11 cellular contexts compared by ENCODE assay signal in genomic region chr3:195551381-195551978, GRCh38. TPM values are rescaled to one million over a fixed set of nuclear protein-coding genes. Genes with fewer than 3 reads are reported as not detected.
A peak's percentile ranks its signal among the peaks of the same experiment; 100 is the strongest.
DNase-seq lines count a peak whose midpoint lies in the region; ATAC-seq and TF ChIP-seq lines count a peak whose summit lies in the region.
"Had no signal": no experiment of that assay in that cellular context is flagged by ENCODE, and none has a peak within 500 bp of the region (broad histone marks: within the 10 kb centered on the region; RNA-seq: fewer than 3 reads in every experiment).

No MANE protein-coding gene starts in this region.

- TF ChIP-seq CTCF in epithelial cell of esophagus (IDR thresholded peaks at IDR 0.05; ENCODE audit: insufficient read depth, low read depth, low read length, missing control alignments) (no peak), ovary (IDR thresholded peaks at IDR 0.05) (no peak), omental fat pad (IDR thresholded peaks at IDR 0.05) (no peak)

- peaks cover 2% of the 10 kb centered on the region for H3K36me3 Mint-ChIP-seq in CD4-positive, CD25-positive, alpha-beta regulatory T cell

- whole genome bisulfite sequencing in ovary, 3 donors: 51 to 59% (median 55%) methylated on average over 7 of the region's 7 CpGs

- ATAC-seq in CD4-positive, CD25-positive, alpha-beta regulatory T cell (ENCODE audit: low read depth in 2 of 2): no peak
- ATAC-seq in GM18868 (IDR thresholded peaks at IDR 0.05; ENCODE audit: unreplicated experiment) (no peak), GM21515 (IDR thresholded peaks at IDR 0.05; ENCODE audit: unreplicated experiment) (no peak), HG03565 (IDR thresholded peaks at IDR 0.05; ENCODE audit: unreplicated experiment) (no peak), omental fat pad (ENCODE audit: low FRiP score) (no peak)

- H3K27me3 ChIP-seq in CD4-positive, CD25-positive, alpha-beta regulatory T cell (ENCODE audit: control insufficient read depth, insufficient read depth, low read length): no peaks in the 10 kb centered on the region
- no peaks in the 10 kb centered on the region for H3K27me3 ChIP-seq in ovary
- H3K27me3 ChIP-seq: SJCRH30 had no signal

- H3K36me3 ChIP-seq in CD4-positive, CD25-positive, alpha-beta regulatory T cell (ENCODE audit: control insufficient read depth, insufficient read depth, low read length): no peaks in the 10 kb centered on the region
- no peaks in the 10 kb centered on the region for H3K36me3 ChIP-seq in ovary
- H3K36me3 ChIP-seq: SJCRH30 had no signal

- H3K9me3 ChIP-seq in CD4-positive, CD25-positive, alpha-beta regulatory T cell (ENCODE audit: control insufficient read depth in 2 of 2, low read length in 2 of 2): no peaks in the 10 kb centered on the region
- H3K9me3 ChIP-seq in ovary: no peaks in the 10 kb centered on the region
- H3K9me3 ChIP-seq: SJCRH30 had no signal

- H3K27ac ChIP-seq in CD4-positive, CD25-positive, alpha-beta regulatory T cell (ENCODE audit: insufficient read depth, low read length, poor library complexity, severe bottlenecking): peak overlapping the region; percentile 91
- no peak overlapping the region for H3K27ac ChIP-seq in ovary
- H3K27ac ChIP-seq: SJCRH30 had no signal

- H3K4me3 ChIP-seq in CD4-positive, CD25-positive, alpha-beta regulatory T cell (ENCODE audit: low read depth, low read length): peak overlapping the region; percentile 15
- H3K4me3 ChIP-seq in epithelial cell of esophagus (ENCODE audit: low read length) (no peak overlapping the region), ovary (no peak overlapping the region)
- H3K4me3 ChIP-seq: SJCRH30 had no signal

- H3K4me3 Mint-ChIP-seq in CD4-positive, CD25-positive, alpha-beta regulatory T cell: peak overlapping the region; percentile 58 to 95 (median 93)

- peak overlapping the region; percentile 95 to 99 (median 99) for H3K27ac Mint-ChIP-seq in CD4-positive, CD25-positive, alpha-beta regulatory T cell

- TF ChIP-seq RAD21 in Ishikawa (IDR thresholded peaks at IDR 0.05; ENCODE audit: low read depth): no peak

- no peaks in the 10 kb centered on the region for H3K27me3 Mint-ChIP-seq in CD4-positive, CD25-positive, alpha-beta regulatory T cell

- peaks cover 24 to 85% (median 52%) of the 10 kb centered on the region in 4 donors for H3K4me1 Mint-ChIP-seq in CD4-positive, CD25-positive, alpha-beta regulatory T cell

- no peak for DNase-seq in CD4-positive, CD25-positive, alpha-beta regulatory T cell
- DNase-seq in epithelial cell of esophagus (ENCODE audit: low read depth): peak; percentile 53
- peak in 3 of 5 donors; percentile 39 to 71 (median 40) for DNase-seq in ovary
- DNase-seq in omental fat pad (ENCODE audit: low spot score): no peak
- DNase-seq: DMS153 had no signal

- TF ChIP-seq EP300 in Ishikawa (IDR thresholded peaks at IDR 0.05; ENCODE audit: borderline replicate concordance) (no peak), ovary (IDR thresholded peaks at IDR 0.05) (no peak)

- TF ChIP-seq POLR2A in ovary (IDR thresholded peaks at IDR 0.05): no peak

- peaks cover 54% of the 10 kb centered on the region for H3K4me1 ChIP-seq in CD4-positive, CD25-positive, alpha-beta regulatory T cell (ENCODE audit: control insufficient read depth, insufficient read depth, low read length, poor library complexity, severe bottlenecking)
- H3K4me1 ChIP-seq in ovary (ENCODE audit: insufficient read depth): peaks cover 2% of the 10 kb centered on the region

- intact Hi-C loops in ovary (cut with DNase I): no loop called here

- H3K9me3 Mint-ChIP-seq in CD4-positive, CD25-positive, alpha-beta regulatory T cell: peaks cover 0 to 1% (median 0%) of the 10 kb centered on the region in 7 donors

TF ChIP-seq in Ishikawa, 13 proteins besides CTCF, POLR2A, EP300 and RAD21:
- TF ChIP-seq NFIC (IDR thresholded peaks at IDR 0.05) (0 out of 2 replicates have a peak, but pooled peaks have one; percentile 20), MAX (IDR thresholded peaks at IDR 0.05) (no peak)

RNA-seq across cellular contexts. Expression of gene PPP1R2, which starts 8.4 kb away (rescaled TPM):
- 169 TPM for total RNA-seq in CD4-positive, CD25-positive, alpha-beta regulatory T cell
- 100 to 1,000 TPM; 253 to 337 (median 306) TPM for polyA plus RNA-seq in CD4-positive, CD25-positive, alpha-beta regulatory T cell
- total RNA-seq in ovary: 10 to 100 TPM; 31.5 to 50.2 (median 40.6) TPM
- 10 to 100 TPM; 22.5 to 47.3 TPM for polyA plus RNA-seq in ovary
- 10 to 100 TPM; 29.1 to 70.8 (median 40.8) TPM for total RNA-seq in omental fat pad

RNA-seq across cellular contexts. Expression of gene APOD, which starts 32.3 kb away (rescaled TPM):
- not detected for total RNA-seq in CD4-positive, CD25-positive, alpha-beta regulatory T cell
- polyA plus RNA-seq in CD4-positive, CD25-positive, alpha-beta regulatory T cell: under 1 TPM in 1 of 4 donors, not detected in 3; 0.60 TPM
- total RNA-seq in ovary (100 to 1,000 TPM in 3 of 7 donors, 10 to 100 TPM in 4; 38.0 to 191 (median 98.7) TPM), omental fat pad (1,000 to 10,000 TPM in 2 of 4 donors, 100 to 1,000 TPM in 2; 340 to 1,610 (median 888) TPM)
- polyA plus RNA-seq in ovary: 100 to 1,000 TPM; 161 to 748 TPM
- total RNA-seq: renal cortical epithelial cell had no signal

Comparison
In these comparisons a context has a peak if more than half of its experiments do, and no peak if none do; other contexts are left out.
1. DNase-seq: peak in epithelial cell of esophagus (single experiment) and ovary (3 of 5); none in CD4-positive, CD25-positive, alpha-beta regulatory T cell (0 of 3) and omental fat pad (single experiment).
2. RNA of gene APOD, which starts 32.3 kb away (total RNA-seq): 340 to 1,610 TPM in omental fat pad and 38.0 to 191 TPM in ovary; not detected in CD4-positive, CD25-positive, alpha-beta regulatory T cell (single experiment); every median in the first group is over 10 times any median in the second.